In genomic region chr17:50482516-50482915, GRCh38 we compare ENCODE assay signal across 8 cellular contexts. TPM values are rescaled to one million over a fixed set of nuclear protein-coding genes. Genes with fewer than 3 reads are reported as not detected.
DNase-seq lines count a peak whose midpoint lies in the region; ATAC-seq and TF ChIP-seq lines count a peak whose summit lies in the region.

No MANE protein-coding gene starts in this region.

- DNase-seq in GM23338 (ENCODE audit: low spot score): peak; percentile 92
- peak; percentile 32 for DNase-seq in NCI-H345 treated with DMSO at 0.1 percent for 48 hours (lab: John Stamatoyannopoulos, UW; ENCODE audit: unreplicated experiment)
- DNase-seq in activated CD4-positive, alpha-beta T cell treated with anti-CD3 and anti-CD28 coated beads for 36 hours: peak; percentile 90
- DNase-seq in choroid plexus epithelial cell (ENCODE audit: low read depth): peak; percentile 99
- peak; percentile 94 for DNase-seq in left kidney (ENCODE audit: low read depth, low spot score)
- DNase-seq in stimulated activated CD4-positive, alpha-beta T cell treated with anti-CD3 and anti-CD28 coated beads, Interleukin-1b, Interleukin-23, amount 100 ng/mL, for 4 hours (ENCODE audit: low read depth in 2 of 2): peak; percentile 42 to 65

- peak; percentile 94 for TF ChIP-seq CTCF in C4-2B (conservative IDR thresholded peaks at IDR 0.05)
- TF ChIP-seq CTCF in GM23338 (conservative IDR thresholded peaks at IDR 0.05; ENCODE audit: low read depth in 2 of 2): peak; percentile 91 to 97
- peak; percentile 93 for TF ChIP-seq CTCF in choroid plexus epithelial cell (conservative IDR thresholded peaks at IDR 0.05; ENCODE audit: low read depth, low read length)

- H3K36me3 ChIP-seq in GM23338 (ENCODE audit: insufficient read depth): no peaks in the 10 kb centered on the region

- peaks cover 6% of the 10 kb centered on the region; the same call in 1 of the 2 replicates for H3K4me1 ChIP-seq in GM23338 (ENCODE audit: insufficient read depth)

- 0 out of 2 replicates have a peak, but pooled peaks cover 13% of the 10 kb centered on the region for H3F3A ChIP-seq in GM23338 (replicated peaks; ENCODE audit: low read depth)

- no peaks in the 10 kb centered on the region for H4K20me1 ChIP-seq in GM23338 (replicated peaks; ENCODE audit: insufficient read depth)

- H3K9me2 ChIP-seq in GM23338 (ENCODE audit: insufficient read depth): no peaks in the 10 kb centered on the region

- CTCF ChIA-PET in activated CD4-positive, alpha-beta T cell treated with anti-CD3 and anti-CD28 coated beads for 36 hours (lab: Charles Lee): interaction anchor here (0.5 to 1.7 kb wide), 21 partner anchors 10 to 349 kb away, joined by 3 to 6 read pairs (median 3); no protein-coding TSS in a partner anchor

- no peaks in the 10 kb centered on the region for H3K9me3 Mint-ChIP-seq in GM23338
- H3K9me3 Mint-ChIP-seq in activated CD4-positive, alpha-beta T cell treated with anti-CD3 and anti-CD28 coated beads for 36 hours (ENCODE audit: low read depth): no peaks in the 10 kb centered on the region

- H2AFZ ChIP-seq in GM23338: no peak overlapping the region

- intact Hi-C loops in activated CD4-positive, alpha-beta T cell treated with anti-CD3 and anti-CD28 coated beads for 36 hours (cut with DNase I, micrococcal nuclease): loop anchor here (1.0 to 10.0 kb wide), 9 partner anchors 16 to 222 kb away; partner anchors contain the start of genes ANKRD40 (in 1 of the 2), CACNA1G (in 1 of the 2) and SPATA20 (in 1 of the 2)

- POLR2A ChIA-PET in activated CD4-positive, alpha-beta T cell treated with anti-CD3 and anti-CD28 coated beads for 36 hours (lab: Charles Lee): no interaction called here

- peak overlapping the region; percentile 92 for H3K27ac Mint-ChIP-seq in GM23338
- peak overlapping the region; percentile 42 for H3K27ac Mint-ChIP-seq in activated CD4-positive, alpha-beta T cell treated with anti-CD3 and anti-CD28 coated beads for 36 hours

- peaks cover 13% of the 10 kb centered on the region for H3K27me3 Mint-ChIP-seq in GM23338 (ENCODE audit: insufficient read depth, low read depth, poor library complexity)
- no peaks in the 10 kb centered on the region for H3K27me3 Mint-ChIP-seq in activated CD4-positive, alpha-beta T cell treated with anti-CD3 and anti-CD28 coated beads for 36 hours

- no peak overlapping the region for H3K4me2 ChIP-seq in GM23338

- H3K4me3 ChIP-seq in GM23338 (no peak overlapping the region), choroid plexus epithelial cell (ENCODE audit: low read depth, low read length) (no peak overlapping the region)

- ATAC-seq in GM23338: peak; percentile 55
- peak; percentile 36 for ATAC-seq in activated CD4-positive, alpha-beta T cell treated with anti-CD3 and anti-CD28 coated beads for 36 hours
- no peak for ATAC-seq in HG03354 (IDR thresholded peaks at IDR 0.05; ENCODE audit: poor library complexity, severe bottlenecking, unreplicated experiment)

- no peaks in the 10 kb centered on the region for H3K79me2 ChIP-seq in GM23338 (replicated peaks; ENCODE audit: insufficient read depth)

- no peaks in the 10 kb centered on the region for H3K27me3 ChIP-seq in GM23338 (ENCODE audit: insufficient read depth)

- peaks cover 34% of the 10 kb centered on the region for H3K36me3 Mint-ChIP-seq in GM23338 (ENCODE audit: low read depth)
- peaks cover 18% of the 10 kb centered on the region for H3K36me3 Mint-ChIP-seq in activated CD4-positive, alpha-beta T cell treated with anti-CD3 and anti-CD28 coated beads for 36 hours (ENCODE audit: low read depth)

- H3K4me3 Mint-ChIP-seq in GM23338: no peak overlapping the region
- no peak overlapping the region for H3K4me3 Mint-ChIP-seq in activated CD4-positive, alpha-beta T cell treated with anti-CD3 and anti-CD28 coated beads for 36 hours

- H3K27ac ChIP-seq in C4-2B (peak overlapping the region; percentile 27), GM23338 (ENCODE audit: low read depth) (no peak overlapping the region)

- peaks cover 12% of the 10 kb centered on the region for H3K4me1 Mint-ChIP-seq in GM23338
- peaks cover 30% of the 10 kb centered on the region for H3K4me1 Mint-ChIP-seq in activated CD4-positive, alpha-beta T cell treated with anti-CD3 and anti-CD28 coated beads for 36 hours

TF ChIP-seq in GM23338, 12 proteins besides CTCF, POLR2A, EP300 and RAD21:
- TF ChIP-seq POLR2AphosphoS5 (IDR thresholded peaks at IDR 0.05; ENCODE audit: low read depth): no peak
TF ChIP-seq in GM23338: peak in this region for 0.

RNA-seq across cellular contexts. Expression of gene RSAD1, which starts 3.9 kb away (rescaled TPM):
- total RNA-seq in GM23338 (2014; rRNA removed; shearing (Covaris generic)): 27.5 and 28.7 TPM in 2 replicates
- polyA plus RNA-seq in GM23338 (2016; fragmentation: Nextera tagmentation; extraction: Ambion mirVana): 16.5 and 18.4 TPM in 2 replicates
- total RNA-seq in activated CD4-positive, alpha-beta T cell treated with anti-CD3 and anti-CD28 coated beads for 36 hours: 10 to 100 TPM; 21.5 to 29.0 TPM

RNA-seq across cellular contexts. Expression of gene CHAD, which starts 13.8 kb away (rescaled TPM):
- not detected in 2 replicates for total RNA-seq in GM23338 (2014; rRNA removed; shearing (Covaris generic))
- polyA plus RNA-seq in GM23338 (2016; fragmentation: Nextera tagmentation; extraction: Ambion mirVana): 0.18 TPM in 1 of 2 replicates, not detected in the other
- total RNA-seq in activated CD4-positive, alpha-beta T cell treated with anti-CD3 and anti-CD28 coated beads for 36 hours: not detected

RNA-seq across cellular contexts. Expression of gene MYCBPAP, which starts 25.7 kb away (rescaled TPM):
- 0.63 and 4.6 TPM in 2 replicates for total RNA-seq in GM23338 (2014; rRNA removed; shearing (Covaris generic))
- 1.7 and 1.8 TPM in 2 replicates for polyA plus RNA-seq in GM23338 (2016; fragmentation: Nextera tagmentation; extraction: Ambion mirVana)
- 1 to 10 TPM; 1.4 to 1.8 TPM for total RNA-seq in activated CD4-positive, alpha-beta T cell treated with anti-CD3 and anti-CD28 coated beads for 36 hours

RNA-seq across cellular contexts. Expression of gene EPN3, which starts 50.0 kb away (rescaled TPM):
- total RNA-seq in GM23338 (2014; rRNA removed; shearing (Covaris generic)): 7.7 and 13.7 TPM in 2 replicates
- polyA plus RNA-seq in GM23338 (2016; fragmentation: Nextera tagmentation; extraction: Ambion mirVana): 2.2 and 2.3 TPM in 2 replicates
- total RNA-seq in activated CD4-positive, alpha-beta T cell treated with anti-CD3 and anti-CD28 coated beads for 36 hours: not detected

RNA-seq across cellular contexts. Expression of gene ACSF2, which starts 56.5 kb away (rescaled TPM):
- total RNA-seq in GM23338 (2014; rRNA removed; shearing (Covaris generic)): 12.4 and 12.8 TPM in 2 replicates
- polyA plus RNA-seq in GM23338 (2016; fragmentation: Nextera tagmentation; extraction: Ambion mirVana): 6.9 and 7.5 TPM in 2 replicates
- 10 to 100 TPM; 15.0 to 15.7 TPM for total RNA-seq in activated CD4-positive, alpha-beta T cell treated with anti-CD3 and anti-CD28 coated beads for 36 hours

Comparison
In these comparisons a context has a peak if more than half of its experiments do, and no peak if none do; other contexts are left out.
1. DNase-seq: peak in every context shown above with its lines; median percentile 99 in choroid plexus epithelial cell; 94 in left kidney; 92 in GM23338; 90 in activated CD4-positive, alpha-beta T cell treated with anti-CD3 and anti-CD28 coated beads for 36 hours; 54 in stimulated activated CD4-positive, alpha-beta T cell treated with anti-CD3 and anti-CD28 coated beads, Interleukin-1b, Interleukin-23, amount 100 ng/mL, for 4 hours; 32 in NCI-H345 treated with DMSO at 0.1 percent for 48 hours.